ENCODE assay signal across 10 cellular contexts in genomic region chr6:54621285-54621684, GRCh38.
DNase-seq lines count a peak whose midpoint lies in the region; ATAC-seq, FAIRE-seq and TF ChIP-seq lines count a peak whose summit lies in the region.
"Had no signal": no experiment of that assay in that cellular context is flagged by ENCODE, and none has a peak within 500 bp of the region (broad histone marks: within the 10 kb centered on the region; RNA-seq: fewer than 3 reads in every experiment).

No MANE protein-coding gene starts in this region.

- no peak overlapping the region for H2AFZ ChIP-seq in PC-3 (ENCODE audit: low read length)

- H3K36me3 ChIP-seq in kidney epithelial cell (ENCODE audit: control insufficient read depth, insufficient read depth, low read length) (no peaks in the 10 kb centered on the region), PC-3 (ENCODE audit: low read depth, low read length) (no peaks in the 10 kb centered on the region)

- H3K79me2 ChIP-seq in PC-3 (ENCODE audit: low read length), result no peaks in the 10 kb centered on the region

- H3K9me2 ChIP-seq in PC-3 (replicated peaks; ENCODE audit: low read length), result no peaks in the 10 kb centered on the region

- no peak overlapping the region for H3K4me3 ChIP-seq in kidney epithelial cell (ENCODE audit: low read depth, low read length)
- H3K4me3 ChIP-seq in PC-3 (ENCODE audit: low read length), result no peak overlapping the region

- H3K4me2 ChIP-seq in PC-3 (ENCODE audit: low read length), result no peak overlapping the region

- H3K4me1 ChIP-seq in PC-3 (ENCODE audit: insufficient read depth, low read length), result peaks cover 16% of the 10 kb centered on the region

- POLR2A ChIA-PET in PC-3 (lab: Charles Lee; ENCODE audit: unreplicated experiment), result interaction anchor here (0.6 kb wide), 1 partner anchor 21 kb away, joined by 3 read pairs; no protein-coding TSS in a partner anchor

- DNase-seq in GM18507 (ENCODE audit: extremely low spot score, insufficient read length, low read depth) (no peak), NCI-H526 (lab: John Stamatoyannopoulos, UW) (peak; percentile 5 to 31), kidney epithelial cell (ENCODE audit: low read depth) (no peak), AG08395 (ENCODE audit: low spot score) (no peak), posterior cingulate gyrus (no peak), NCI-H69 (lab: John Stamatoyannopoulos, UW) (no peak), PC-3 (no peak)
- DNase-seq: amniotic stem cell had no signal

- BruUV-seq in PC-3 (replicated peaks; lab: Mats Ljungman, UMichigan), result no TSS peak

- peak; percentile 52 for FAIRE-seq in GM18507 (lab: Jason Lieb, UNC)
- FAIRE-seq: G401.6 had no signal

- TF ChIP-seq CTCF in kidney epithelial cell (IDR thresholded peaks at IDR 0.05; ENCODE audit: insufficient read depth, low read length, poor library complexity, severe bottlenecking) (peak; percentile 45), PC-3 (conservative IDR thresholded peaks at IDR 0.05; ENCODE audit: low read depth, low read length) (no peak)

- H3K27me3 ChIP-seq in kidney epithelial cell (ENCODE audit: control insufficient read depth, insufficient read depth, low read length), result no peaks in the 10 kb centered on the region
- H3K27me3 ChIP-seq in PC-3 (ENCODE audit: low read length), result no peaks in the 10 kb centered on the region

- H4K20me1 ChIP-seq in PC-3 (ENCODE audit: low read length), result no peaks in the 10 kb centered on the region

- no peak overlapping the region for H3K27ac ChIP-seq in PC-3 (ENCODE audit: low read length)

- ATAC-seq in HG02610 (IDR thresholded peaks at IDR 0.05; ENCODE audit: unreplicated experiment), result peak; percentile 79
- no peak for ATAC-seq in PC-3

- CTCF ChIA-PET in PC-3 (lab: Charles Lee), result no interaction called here

- H3K9me3 ChIP-seq in PC-3 (ENCODE audit: low read length), result no peaks in the 10 kb centered on the region

- intact Hi-C loops in posterior cingulate gyrus (cut with DNase I), result no loop called here
- intact Hi-C loops in PC-3 (cut with micrococcal nuclease), result no loop called here

- H3K9ac ChIP-seq in PC-3 (ENCODE audit: low read length), result no peak overlapping the region

- no peaks in the 10 kb centered on the region for H3F3A ChIP-seq in PC-3 (ENCODE audit: low read length, unreplicated experiment)

Comparison
In these comparisons a context has a peak if more than half of its experiments do, and no peak if none do; other contexts are left out.
1. DNase-seq: peak in NCI-H526 (2 of 2); none in GM18507 (single experiment), kidney epithelial cell (single experiment), AG08395 (single experiment), posterior cingulate gyrus (0 of 10), NCI-H69 (single experiment) and PC-3 (single experiment).